17 cellular contexts compared by ENCODE assay signal in the genomic region with DNA sequence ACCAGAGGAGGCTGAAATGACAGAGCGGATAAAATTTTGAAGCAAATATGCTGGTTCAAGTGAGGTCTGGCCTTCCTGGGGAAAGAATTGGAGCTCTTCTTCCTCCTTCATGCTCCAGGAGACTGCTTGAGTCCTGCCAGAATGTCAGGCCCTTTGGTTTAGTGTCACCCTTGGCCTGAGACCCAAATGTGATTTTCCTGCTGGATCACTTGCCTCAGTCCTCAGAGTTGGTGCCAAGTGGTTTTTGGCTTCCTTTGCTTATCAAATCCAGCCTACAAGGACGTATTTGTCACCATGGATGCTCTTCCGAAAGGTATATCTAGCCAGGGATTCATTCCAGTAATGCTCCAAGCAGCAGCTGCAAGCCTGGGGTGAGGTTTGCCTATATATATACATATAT.
DNase-seq lines count a peak whose midpoint lies in the region; ATAC-seq lines count a peak whose summit lies in the region.
"Had no signal": no experiment of that assay in that cellular context is flagged by ENCODE, and none has a peak within 500 bp of the region (broad histone marks: within the 10 kb centered on the region; RNA-seq: fewer than 3 reads in every experiment).

No MANE protein-coding gene starts in this region.

- no peak overlapping the region for H3K23ac ChIP-seq in neuronal stem cell (ENCODE audit: low read depth, low read length, poor library complexity)

- no peaks in the 10 kb centered on the region for H3K79me1 ChIP-seq in neuronal stem cell (ENCODE audit: low read depth, low read length)

- H2BK15ac ChIP-seq in neuronal stem cell (ENCODE audit: low read length), result no peak overlapping the region

- H4K8ac ChIP-seq in neuronal stem cell (ENCODE audit: low read depth, low read length), result no peak overlapping the region

- no peaks in the 10 kb centered on the region for H3K9me3 ChIP-seq in neuronal stem cell (replicated peaks in 1 of 2; ENCODE audit: control insufficient read depth in 2 of 2, insufficient read depth in 1 of 2, low read depth in 1 of 2, low read length in 2 of 2)
- H3K9me3 ChIP-seq: BLaER1, Caco-2, HAP-1 had no signal

- ATAC-seq in HG03469 (IDR thresholded peaks at IDR 0.05; ENCODE audit: unreplicated experiment) (no peak), HG02885 (IDR thresholded peaks at IDR 0.05; ENCODE audit: poor library complexity, unreplicated experiment) (no peak)
- ATAC-seq: CD8-positive, alpha-beta T cell had no signal

- no peak overlapping the region for H2BK5ac ChIP-seq in neuronal stem cell (ENCODE audit: low read length)

- no peak overlapping the region for H3K18ac ChIP-seq in neuronal stem cell (ENCODE audit: low read length)

- H2AK5ac ChIP-seq in neuronal stem cell (ENCODE audit: low read depth, low read length), result peak overlapping the region; percentile 22

- no peak overlapping the region for H2BK120ac ChIP-seq in neuronal stem cell (ENCODE audit: low read depth, low read length)

- DNase-seq in NCI-H446 treated with DMSO at 0.1 percent for 48 hours (lab: John Stamatoyannopoulos, UW) (peak; percentile 24), cerebellar nuclear complex (lab: John Stamatoyannopoulos, UW) (peak; percentile 34 to 65), neuronal stem cell (ENCODE audit: low spot score) (no peak), AG08396 (ENCODE audit: low spot score) (no peak), DMS53 (lab: John Stamatoyannopoulos, UW) (no peak)
- DNase-seq: Caco-2; CD4-positive, CD25-positive, alpha-beta regulatory T cell; CD8-positive, alpha-beta T cell; DMS153; DMS79 treated with DMSO at 0.1 percent for 48 hours; GOT3; HFFc6 had no signal

- no peaks in the 10 kb centered on the region for H3K27me3 ChIP-seq in neuronal stem cell (ENCODE audit: control insufficient read depth in 3 of 3, insufficient read depth in 3 of 3, low read depth in 1 of 3, low read length in 3 of 3)
- H3K27me3 ChIP-seq: BLaER1 had no signal

- H4K91ac ChIP-seq in neuronal stem cell (ENCODE audit: low read depth, low read length, poor library complexity), result no peak overlapping the region

- no CpG with 5 or more reads among the region's 3 CpGs for whole genome bisulfite sequencing in neuronal stem cell (ENCODE audit: extremely low coverage in 2 of 2, insufficient read length in 2 of 2, insufficient replicate concordance in 1 of 2), 2 donors

- H3K27ac ChIP-seq in neuronal stem cell (replicated peaks; ENCODE audit: low read length), result no peak overlapping the region
- H3K27ac ChIP-seq: BLaER1, C4-2B had no signal

- H3K4me2 ChIP-seq in neuronal stem cell (ENCODE audit: insufficient read depth, low read length, poor library complexity, severe bottlenecking), result no peak overlapping the region
- H3K4me2 ChIP-seq: BLaER1 had no signal

- H3K9ac ChIP-seq in neuronal stem cell (ENCODE audit: low read depth, low read length, poor library complexity), result no peak overlapping the region
- H3K9ac ChIP-seq: BLaER1 had no signal

- no peak overlapping the region for H3K4ac ChIP-seq in neuronal stem cell (ENCODE audit: low read length)

- no peak overlapping the region for H2AFZ ChIP-seq in neuronal stem cell (ENCODE audit: low read length)

- no peak overlapping the region for H3K14ac ChIP-seq in neuronal stem cell (ENCODE audit: low read length)

- no peaks in the 10 kb centered on the region for H3K4me1 ChIP-seq in neuronal stem cell (ENCODE audit: control insufficient read depth in 2 of 2, insufficient read depth in 1 of 2, low read depth in 1 of 2, low read length in 2 of 2)
- H3K4me1 ChIP-seq: BLaER1, Caco-2 had no signal

- no peak overlapping the region for H3K4me3 ChIP-seq in neuronal stem cell (ENCODE audit: low read length in 2 of 2)
- H3K4me3 ChIP-seq: BLaER1, HAP-1 had no signal

- H2BK12ac ChIP-seq in neuronal stem cell (ENCODE audit: low read length), result no peak overlapping the region

- no peaks in the 10 kb centered on the region for H3K36me3 ChIP-seq in neuronal stem cell (replicated peaks in 1 of 2; ENCODE audit: control insufficient read depth in 2 of 2, insufficient read depth in 2 of 2, low read length in 2 of 2)
- H3K36me3 ChIP-seq: BLaER1, HAP-1 had no signal

Comparison
In these comparisons a context has a peak if more than half of its experiments do, and no peak if none do; other contexts are left out.
1. DNase-seq: peak in NCI-H446 treated with DMSO at 0.1 percent for 48 hours (single experiment) and cerebellar nuclear complex (2 of 2); none in neuronal stem cell (single experiment), AG08396 (single experiment) and DMS53 (single experiment).